12 cellular contexts compared by ENCODE assay signal in the genomic region with DNA sequence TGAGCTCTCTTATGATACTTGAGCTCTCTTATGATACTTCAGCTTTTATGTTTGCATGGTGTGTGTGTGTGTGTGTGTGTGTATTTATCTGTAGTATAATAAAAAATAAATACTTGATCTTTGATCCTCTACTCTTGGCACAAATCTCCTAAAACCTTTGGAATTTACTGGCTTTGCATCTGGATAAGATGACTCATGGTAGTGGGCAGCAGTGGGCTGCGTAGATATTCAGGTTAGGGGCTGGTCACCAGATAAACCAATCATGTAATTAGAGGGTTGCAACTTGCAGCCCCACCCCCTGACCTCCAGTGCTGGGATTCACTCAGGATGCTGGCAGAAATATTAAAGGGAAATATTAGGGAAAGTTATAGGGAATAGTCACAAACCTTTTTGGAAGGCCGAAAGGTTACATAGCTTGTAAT.
DNase-seq lines count a peak whose midpoint lies in the region; ATAC-seq, FAIRE-seq and TF ChIP-seq lines count a peak whose summit lies in the region.
"Had no signal": no experiment of that assay in that cellular context is flagged by ENCODE, and none has a peak within 500 bp of the region (broad histone marks: within the 10 kb centered on the region; RNA-seq: fewer than 3 reads in every experiment).

No MANE protein-coding gene starts in this region.

- peak; percentile 18 for DNase-seq in H7
- peak; percentile 93 for DNase-seq in NCI-H510A treated with DMSO at 0.1 percent for 48 hours (lab: John Stamatoyannopoulos, UW)
- DNase-seq in epithelial cell of proximal tubule (ENCODE audit: low read depth) = peak; percentile 52
- peak in 2 of 6 donors; percentile 30 to 41 for DNase-seq in pancreas
- no peak for DNase-seq in GM19240 (ENCODE audit: insufficient read length, low spot score)
- no peak for DNase-seq in stimulated activated CD4-positive, alpha-beta T cell treated with anti-CD3 and anti-CD28 coated beads, Interleukin-2, amount 100 ng/mL, for 24 hours
- DNase-seq in mucosa of gallbladder (ENCODE audit: low spot score) = no peak
- DNase-seq: CD4-positive, CD25-positive, alpha-beta regulatory T cell; NCI-H1694 treated with DMSO at 0.1 percent for 48 hours; retina had no signal

- intact Hi-C loops in pancreas (cut with DNase I) = no loop called here

- FAIRE-seq in pancreas (lab: Jason Lieb, UNC) = no peak
- FAIRE-seq: bronchial epithelial cell had no signal

- H3K36me3 ChIP-seq in H7 (replicated peaks; ENCODE audit: control insufficient read depth, insufficient read depth, low read length) = no peaks in the 10 kb centered on the region
- no peaks in the 10 kb centered on the region for H3K36me3 ChIP-seq in pancreas

- peak overlapping the region in 3 of 4 donors; percentile 42 to 71 (median 69) for H3K27ac ChIP-seq in pancreas

- H3K4me3 ChIP-seq in H7 (ENCODE audit: insufficient read depth, low read depth, low read length) (no peak overlapping the region), epithelial cell of proximal tubule (ENCODE audit: low read depth, low read length) (no peak overlapping the region), pancreas (no peak overlapping the region)

- no peak for TF ChIP-seq CTCF in epithelial cell of proximal tubule (conservative IDR thresholded peaks at IDR 0.05; ENCODE audit: low read depth, low read length)
- no peak for TF ChIP-seq CTCF in pancreas (IDR thresholded peaks at IDR 0.05)

- WGBS in pancreas, 2 donors = 13% methylated on average over 2 of the region's 2 CpGs

- H3K9me3 ChIP-seq in pancreas = peaks cover 0 to 3% (median 0%) of the 10 kb centered on the region in 4 donors

- ATAC-seq in pancreas = peak; percentile 70 to 81 (median 74)
- ATAC-seq in HG03442 (IDR thresholded peaks at IDR 0.05; ENCODE audit: unreplicated experiment) = no peak

- H3K27me3 ChIP-seq in H7 (ENCODE audit: control insufficient read depth, insufficient read depth, low read length) = no peaks in the 10 kb centered on the region
- no peaks in the 10 kb centered on the region for H3K27me3 ChIP-seq in pancreas

- H3K4me1 ChIP-seq in pancreas = peaks cover 0 to 11% (median 4%) of the 10 kb centered on the region in 3 donors

Comparison
In these comparisons a context has a peak if more than half of its experiments do, and no peak if none do; other contexts are left out.
1. DNase-seq: peak in H7 (single experiment), NCI-H510A treated with DMSO at 0.1 percent for 48 hours (single experiment) and epithelial cell of proximal tubule (single experiment); none in GM19240 (single experiment), stimulated activated CD4-positive, alpha-beta T cell treated with anti-CD3 and anti-CD28 coated beads, Interleukin-2, amount 100 ng/mL, for 24 hours (0 of 2) and mucosa of gallbladder (single experiment).